In the genomic region with DNA sequence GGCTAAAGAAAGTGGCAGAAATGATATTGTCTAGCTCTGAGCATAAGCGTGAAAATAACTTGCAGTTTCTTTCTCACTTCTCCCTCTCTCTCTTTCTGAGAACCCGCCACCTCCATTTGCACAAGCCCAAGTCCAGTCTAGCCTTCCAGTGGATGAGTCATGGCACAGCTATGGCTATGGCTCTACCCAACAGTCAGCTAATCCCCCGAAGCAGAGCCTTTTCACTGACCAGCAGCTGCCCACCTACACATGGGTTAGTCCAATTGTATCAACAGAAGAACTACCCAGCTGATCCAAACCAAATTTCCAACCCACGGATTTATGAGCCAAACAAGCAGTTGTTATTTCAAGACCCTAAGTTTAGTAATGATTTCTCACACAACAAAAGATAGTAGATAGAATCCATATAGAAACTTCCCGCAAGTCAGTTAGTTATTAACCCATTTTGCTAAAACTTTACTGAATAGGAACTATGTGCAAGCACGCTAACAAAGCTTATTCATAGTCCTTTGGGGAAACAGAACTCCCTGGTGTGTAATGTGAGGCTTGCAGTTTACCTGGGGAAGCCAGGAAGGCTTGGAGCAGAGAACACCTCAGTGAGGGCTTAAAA, we compare ENCODE assay signal across 14 cellular contexts.
DNase-seq lines count a peak whose midpoint lies in the region; ATAC-seq and TF ChIP-seq lines count a peak whose summit lies in the region.
"Had no signal": no experiment of that assay in that cellular context is flagged by ENCODE, and none has a peak within 500 bp of the region (broad histone marks: within the 10 kb centered on the region; RNA-seq: fewer than 3 reads in every experiment).

No MANE protein-coding gene starts in this region.

- intact Hi-C loops in HCT116 (cut with micrococcal nuclease): loop anchor here (10.0 kb wide), 1 partner anchor 439 kb away; no protein-coding TSS in a partner anchor
- intact Hi-C loops in activated T-helper 2 cell treated with anti-CD3 and anti-CD28 coated beads, Interferon-gamma antibody, Interleukin-2, Interleukin-4, amounts not matched to agents 10 μg/mL and 5 μg/mL and 100 μg/mL, durations not matched to agents 14 hours and 24 hours and 36 hours (cut with micrococcal nuclease): loop anchor here (10.0 kb wide), 2 partner anchors 951 to 1339 kb away; a partner anchor contains a TSS

- H3K36me3 Mint-ChIP-seq in activated T-helper 2 cell treated with anti-CD3 and anti-CD28 coated beads, Interferon-gamma antibody, Interleukin-2, Interleukin-4, amounts not matched to agents 10 μg/mL and 5 μg/mL and 100 μg/mL, durations not matched to agents 14 hours and 24 hours and 36 hours (ENCODE audit: low read depth): peaks cover 13% of the 10 kb centered on the region
- H3K36me3 Mint-ChIP-seq: IgD-negative memory B cell had no signal

- 0 out of 2 replicates have a peak overlapping the region, but pooled peaks have one; percentile 2 for H3K27ac ChIP-seq in HCT116 (ENCODE audit: low read depth, low read length)
- H3K27ac ChIP-seq: lower lobe of right lung, ovary had no signal

- RAD21 ChIA-PET in HCT116 (lab: Charles Lee; ENCODE audit: low non-redundant PET in 1 of 2, low total read pairs in 2 of 2, uncharacterized antibody in 2 of 2, unreplicated experiment in 2 of 2): interaction anchor here in 1 of 2 experiments (0.7 kb wide), 1 partner anchor 257 kb away, joined by 7 read pairs; no protein-coding TSS in a partner anchor

- peaks cover 13 to 32% of the 10 kb centered on the region in 2 experiments; a peak in 3 of 4 replicates for H3K4me1 ChIP-seq in HCT116 (ENCODE audit: control insufficient read depth in 1 of 2, insufficient read depth in 2 of 2, low read length in 2 of 2)

- H3K79me2 ChIP-seq in HCT116 (ENCODE audit: insufficient read depth, low read length): no peaks in the 10 kb centered on the region

- H3K9me2 ChIP-seq in HCT116 (ENCODE audit: insufficient read depth): no peaks in the 10 kb centered on the region

- H3K4me2 ChIP-seq in HCT116 (ENCODE audit: low read length): peak overlapping the region; percentile 6; the same call in 1 of the 2 replicates

- H3K9me3 ChIP-seq in HCT116 (ENCODE audit: control insufficient read depth in 1 of 2, insufficient read depth in 1 of 2, low read depth in 1 of 2, low read length in 2 of 2): no peaks in the 10 kb centered on the region
- H3K9me3 ChIP-seq: lower lobe of right lung, ovary had no signal

- H4K20me1 ChIP-seq in HCT116 (ENCODE audit: insufficient read depth): no peaks in the 10 kb centered on the region

- TF ChIP-seq POLR2A in HCT116 (IDR thresholded peaks at IDR 0.05; ENCODE audit: borderline replicate concordance, extremely low read depth, insufficient read depth, insufficient read length): no peak

- peak; percentile 36 for DNase-seq in ELF-1 (ENCODE audit: low read depth, low spot score)
- peak; percentile 13 for DNase-seq in HCT116 (ENCODE audit: low read depth, low spot score)
- no peak for DNase-seq in activated T-helper 2 cell treated with anti-CD3 and anti-CD28 coated beads, Interferon-gamma antibody, Interleukin-2, Interleukin-4, amounts not matched to agents 10 μg/mL and 5 μg/mL and 100 μg/mL, durations not matched to agents 14 hours and 24 hours and 36 hours (ENCODE audit: low spot score)
- peak; percentile 77 for DNase-seq in kidney epithelial cell (ENCODE audit: low read depth)
- no peak for DNase-seq in GM19238 (ENCODE audit: insufficient read length, low spot score)
- DNase-seq in SIG-M5 treated with dmso at 0.1 percent for 504 hours (lab: John Stamatoyannopoulos, UW; ENCODE audit: unreplicated experiment): no peak
- DNase-seq: dermis blood vessel endothelial cell, DMS153, lower lobe of right lung, NCI-H1930, ovary had no signal

- H3K27me3 Mint-ChIP-seq in activated T-helper 2 cell treated with anti-CD3 and anti-CD28 coated beads, Interferon-gamma antibody, Interleukin-2, Interleukin-4, amounts not matched to agents 10 μg/mL and 5 μg/mL and 100 μg/mL, durations not matched to agents 14 hours and 24 hours and 36 hours (ENCODE audit: low read depth): no peaks in the 10 kb centered on the region
- H3K27me3 Mint-ChIP-seq: IgD-negative memory B cell had no signal

- H3K4me1 Mint-ChIP-seq in activated T-helper 2 cell treated with anti-CD3 and anti-CD28 coated beads, Interferon-gamma antibody, Interleukin-2, Interleukin-4, amounts not matched to agents 10 μg/mL and 5 μg/mL and 100 μg/mL, durations not matched to agents 14 hours and 24 hours and 36 hours (ENCODE audit: low read depth): peaks cover 51% of the 10 kb centered on the region
- H3K4me1 Mint-ChIP-seq: IgD-negative memory B cell had no signal

- H3K4me3 Mint-ChIP-seq in activated T-helper 2 cell treated with anti-CD3 and anti-CD28 coated beads, Interferon-gamma antibody, Interleukin-2, Interleukin-4, amounts not matched to agents 10 μg/mL and 5 μg/mL and 100 μg/mL, durations not matched to agents 14 hours and 24 hours and 36 hours (ENCODE audit: low read depth): peak overlapping the region; percentile 34
- H3K4me3 Mint-ChIP-seq: IgD-negative memory B cell had no signal

- H3K4me3 ChIP-seq in HCT116 (replicated peaks in 1 of 2; ENCODE audit: low read depth in 1 of 2, low read length in 2 of 2) (no peak overlapping the region), kidney epithelial cell (ENCODE audit: low read depth, low read length) (no peak overlapping the region)
- H3K4me3 ChIP-seq: lower lobe of right lung, ovary had no signal

- H3K36me3 ChIP-seq in HCT116 (ENCODE audit: control insufficient read depth in 1 of 2, insufficient read depth in 2 of 2, low read length in 2 of 2) (no peaks in the 10 kb centered on the region), kidney epithelial cell (ENCODE audit: control insufficient read depth, insufficient read depth, low read length) (no peaks in the 10 kb centered on the region)
- H3K36me3 ChIP-seq: lower lobe of right lung, ovary had no signal

- ATAC-seq in HCT116: peak; percentile 48
- ATAC-seq in GM21528 (IDR thresholded peaks at IDR 0.05; ENCODE audit: low FRiP score, unreplicated experiment): no peak
- ATAC-seq in HG02623 (IDR thresholded peaks at IDR 0.05; ENCODE audit: unreplicated experiment): no peak
- ATAC-seq: lower lobe of right lung had no signal

- no TSS peak for BruUV-seq in HCT116 (replicated peaks; lab: Mats Ljungman, UMichigan)

- H3K27me3 ChIP-seq in HCT116 (ENCODE audit: insufficient read depth, low read length) (no peaks in the 10 kb centered on the region), kidney epithelial cell (ENCODE audit: control insufficient read depth, insufficient read depth, low read length) (no peaks in the 10 kb centered on the region)
- H3K27me3 ChIP-seq: ovary had no signal

- H3K9ac ChIP-seq in HCT116 (ENCODE audit: low read length): no peak overlapping the region

- TF ChIP-seq RAD21 in HCT116 (IDR thresholded peaks at IDR 0.05; ENCODE audit: low read depth): no peak

- TF ChIP-seq CTCF in HCT116 (IDR thresholded peaks at IDR 0.05 in 2 of 3, conservative IDR thresholded peaks at IDR 0.05 in 1 of 3; ENCODE audit: borderline replicate concordance in 1 of 3, insufficient read depth in 1 of 3, low read depth in 2 of 3, low read length in 2 of 3) (no peak), kidney epithelial cell (IDR thresholded peaks at IDR 0.05; ENCODE audit: insufficient read depth, low read length, poor library complexity, severe bottlenecking) (no peak)

- CTCF ChIA-PET in HCT116 (lab: Charles Lee): no interaction called here

- POLR2A ChIA-PET in HCT116 (lab: Charles Lee): no interaction called here

- H3K27ac Mint-ChIP-seq in activated T-helper 2 cell treated with anti-CD3 and anti-CD28 coated beads, Interferon-gamma antibody, Interleukin-2, Interleukin-4, amounts not matched to agents 10 μg/mL and 5 μg/mL and 100 μg/mL, durations not matched to agents 14 hours and 24 hours and 36 hours: peak overlapping the region; percentile 65
- H3K27ac Mint-ChIP-seq: IgD-negative memory B cell had no signal

- no peaks in the 10 kb centered on the region for H3K9me3 Mint-ChIP-seq in activated T-helper 2 cell treated with anti-CD3 and anti-CD28 coated beads, Interferon-gamma antibody, Interleukin-2, Interleukin-4, amounts not matched to agents 10 μg/mL and 5 μg/mL and 100 μg/mL, durations not matched to agents 14 hours and 24 hours and 36 hours

- H2AFZ ChIP-seq in HCT116 (ENCODE audit: low read depth, low read length, poor library complexity, severe bottlenecking): peak overlapping the region; percentile 42

TF ChIP-seq in HCT116, 20 proteins besides CTCF, POLR2A, EP300 and RAD21:
- TF ChIP-seq POLR2AphosphoS5 (IDR thresholded peaks at IDR 0.05; ENCODE audit: low read depth, low read length) (no peak), JUND (IDR thresholded peaks at IDR 0.05) (peak; percentile 39; the same call in 1 of the 2 replicates), CBX3 (IDR thresholded peaks at IDR 0.05; ENCODE audit: low read depth) (no peak), ZFX (IDR thresholded peaks at IDR 0.05) (no peak), FOSL1 (IDR thresholded peaks at IDR 0.05; ENCODE audit: low read depth) (peak; percentile 52)
- TF ChIP-seq, protein P1, sequence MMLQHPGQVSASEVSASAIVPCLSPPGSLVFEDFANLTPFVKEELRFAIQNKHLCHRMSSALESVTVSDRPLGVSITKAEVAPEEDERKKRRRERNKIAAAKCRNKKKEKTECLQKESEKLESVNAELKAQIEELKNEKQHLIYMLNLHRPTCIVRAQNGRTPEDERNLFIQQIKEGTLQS (IDR thresholded peaks at IDR 0.05): 0 out of 2 replicates have a peak, but pooled peaks have one; percentile 13
TF ChIP-seq in HCT116: peak in this region for 3.

Comparison
In these comparisons a context has a peak if more than half of its experiments do, and no peak if none do; other contexts are left out.
1. DNase-seq: peak in ELF-1 (single experiment), HCT116 (single experiment) and kidney epithelial cell (single experiment); none in activated T-helper 2 cell treated with anti-CD3 and anti-CD28 coated beads, Interferon-gamma antibody, Interleukin-2, Interleukin-4, amounts not matched to agents 10 μg/mL and 5 μg/mL and 100 μg/mL, durations not matched to agents 14 hours and 24 hours and 36 hours (single experiment), GM19238 (single experiment) and SIG-M5 treated with dmso at 0.1 percent for 504 hours (single experiment).